Comparison of ENCODE assay signal across 1 cellular context in genomic region chr3:18127181-18127863, GRCh38.
TF ChIP-seq lines count a peak whose summit lies in the region.

No MANE protein-coding gene starts in this region.

TF ChIP-seq in WTC11, 78 proteins besides CTCF, POLR2A, EP300 and RAD21 (continued from another document):
- TF ChIP-seq, protein P1, sequence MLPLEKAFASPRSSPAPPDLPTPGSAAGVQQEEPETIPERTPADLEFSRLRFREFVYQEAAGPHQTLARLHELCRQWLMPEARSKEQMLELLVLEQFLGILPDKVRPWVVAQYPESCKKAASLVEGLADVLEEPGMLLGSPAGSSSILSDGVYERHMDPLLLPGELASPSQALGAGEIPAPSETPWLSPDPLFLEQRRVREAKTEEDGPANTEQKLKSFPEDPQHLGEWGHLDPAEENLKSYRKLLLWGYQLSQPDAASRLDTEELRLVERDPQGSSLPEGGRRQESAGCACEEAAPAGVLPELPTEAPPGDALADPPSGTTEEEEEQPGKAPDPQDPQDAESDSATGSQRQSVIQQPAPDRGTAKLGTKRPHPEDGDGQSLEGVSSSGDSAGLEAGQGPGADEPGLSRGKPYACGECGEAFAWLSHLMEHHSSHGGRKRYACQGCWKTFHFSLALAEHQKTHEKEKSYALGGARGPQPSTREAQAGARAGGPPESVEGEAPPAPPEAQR (CRISPR knock-in tag; IDR thresholded peaks at IDR 0.05), result no peak
